8 cellular contexts compared by ENCODE assay signal in genomic region chr6:10954590-10955010, GRCh38.
DNase-seq lines count a peak whose midpoint lies in the region; ATAC-seq and TF ChIP-seq lines count a peak whose summit lies in the region.

No MANE protein-coding gene starts in this region.

- H4K8ac ChIP-seq in neuronal stem cell (ENCODE audit: low read depth, low read length): no peak overlapping the region

- peaks cover 3% of the 10 kb centered on the region for H3K27me3 ChIP-seq in CD4-positive, CD25-positive, alpha-beta regulatory T cell (ENCODE audit: control insufficient read depth, insufficient read depth, low read length)
- H3K27me3 ChIP-seq in OCI-LY3 (ENCODE audit: low read depth, low read length) (no peaks in the 10 kb centered on the region), fibroblast of lung (ENCODE audit: control insufficient read depth, insufficient read depth, low read length) (no peaks in the 10 kb centered on the region), neuronal stem cell (ENCODE audit: control insufficient read depth in 3 of 3, insufficient read depth in 3 of 3, low read depth in 1 of 3, low read length in 3 of 3) (no peaks in the 10 kb centered on the region), suprapubic skin (no peaks in the 10 kb centered on the region)

- peak; percentile 12 to 71 (median 18) for DNase-seq in CD4-positive, CD25-positive, alpha-beta regulatory T cell
- peak; percentile 77 for DNase-seq in activated T-cell treated with anti-CD3 and anti-CD28 coated beads, Interleukin-2, amount 50 U/mL, for 24 hours
- DNase-seq in fibroblast of lung (ENCODE audit: low read depth in 2 of 2): peak; percentile 68 to 75
- peak; percentile 77 for DNase-seq in neuronal stem cell (ENCODE audit: low spot score)
- DNase-seq in suprapubic skin (ENCODE audit: low spot score in 2 of 2): no peak

- TF ChIP-seq CTCF in OCI-LY3 (IDR thresholded peaks at IDR 0.05; ENCODE audit: low read depth, low read length) (peak; percentile 75), fibroblast of lung (conservative IDR thresholded peaks at IDR 0.05 in 1 of 2, IDR thresholded peaks at IDR 0.05 in 1 of 2; ENCODE audit: low read depth in 1 of 2, low read length in 2 of 2) (peak; percentile 55 to 85), suprapubic skin (IDR thresholded peaks at IDR 0.05) (peak; percentile 51 to 71)

- H3K4me1 ChIP-seq in CD4-positive, CD25-positive, alpha-beta regulatory T cell (ENCODE audit: control insufficient read depth, insufficient read depth, low read length, poor library complexity, severe bottlenecking): no peaks in the 10 kb centered on the region
- H3K4me1 ChIP-seq in OCI-LY3 (ENCODE audit: low read length) (no peaks in the 10 kb centered on the region), fibroblast of lung (ENCODE audit: control insufficient read depth, extremely low read depth, insufficient read depth, low read length) (peaks cover 5% of the 10 kb centered on the region), neuronal stem cell (ENCODE audit: control insufficient read depth in 2 of 2, insufficient read depth in 1 of 2, low read depth in 1 of 2, low read length in 2 of 2) (peaks cover 0 to 4% of the 10 kb centered on the region in 2 donors), suprapubic skin (no peaks in the 10 kb centered on the region)

- H3K9ac ChIP-seq in OCI-LY3 (ENCODE audit: low read length): no peak overlapping the region
- H3K9ac ChIP-seq in fibroblast of lung (ENCODE audit: insufficient read depth, low read length): no peak overlapping the region
- H3K9ac ChIP-seq in neuronal stem cell (ENCODE audit: low read depth, low read length, poor library complexity): no peak overlapping the region

- H3K4me2 ChIP-seq in OCI-LY3 (ENCODE audit: low read length) (peak overlapping the region; percentile 37), fibroblast of lung (ENCODE audit: extremely low read depth, insufficient read depth, low read length) (no peak overlapping the region), neuronal stem cell (ENCODE audit: insufficient read depth, low read length, poor library complexity, severe bottlenecking) (no peak overlapping the region)

- peaks cover 0 to 7% (median 0%) of the 10 kb centered on the region in 7 donors for H3K9me3 Mint-ChIP-seq in CD4-positive, CD25-positive, alpha-beta regulatory T cell
- no peaks in the 10 kb centered on the region for H3K9me3 Mint-ChIP-seq in activated T-cell treated with anti-CD3 and anti-CD28 coated beads, Interleukin-2, amount 50 U/mL, for 24 hours

- H3K36me3 Mint-ChIP-seq in CD4-positive, CD25-positive, alpha-beta regulatory T cell: no peaks in the 10 kb centered on the region
- H3K36me3 Mint-ChIP-seq in activated T-cell treated with anti-CD3 and anti-CD28 coated beads, Interleukin-2, amount 50 U/mL, for 24 hours (ENCODE audit: low read depth): no peaks in the 10 kb centered on the region

- H3K79me2 ChIP-seq in OCI-LY3 (ENCODE audit: low read length) (no peaks in the 10 kb centered on the region), fibroblast of lung (ENCODE audit: control insufficient read depth, insufficient read depth, low read length) (no peaks in the 10 kb centered on the region)

- H3K23ac ChIP-seq in neuronal stem cell (ENCODE audit: low read depth, low read length, poor library complexity): no peak overlapping the region

- no peak overlapping the region for H3K27ac Mint-ChIP-seq in CD4-positive, CD25-positive, alpha-beta regulatory T cell
- H3K27ac Mint-ChIP-seq in activated T-cell treated with anti-CD3 and anti-CD28 coated beads, Interleukin-2, amount 50 U/mL, for 24 hours: no peak overlapping the region

- peak in 1 of 2 donors; percentile 8 for ATAC-seq in CD4-positive, CD25-positive, alpha-beta regulatory T cell (ENCODE audit: low read depth in 2 of 2)
- peak; percentile 77 for ATAC-seq in GM19438 (IDR thresholded peaks at IDR 0.05; ENCODE audit: low read depth, unreplicated experiment)
- ATAC-seq in HG03571 (IDR thresholded peaks at IDR 0.05; ENCODE audit: unreplicated experiment): peak; percentile 86

- H2AK5ac ChIP-seq in neuronal stem cell (ENCODE audit: low read depth, low read length): no peak overlapping the region

- no peak overlapping the region for H2BK15ac ChIP-seq in neuronal stem cell (ENCODE audit: low read length)

- H3K27ac ChIP-seq in CD4-positive, CD25-positive, alpha-beta regulatory T cell (ENCODE audit: insufficient read depth, low read length, poor library complexity, severe bottlenecking): no peak overlapping the region
- H3K27ac ChIP-seq in OCI-LY3 (ENCODE audit: low read length): no peak overlapping the region
- H3K27ac ChIP-seq in fibroblast of lung (ENCODE audit: insufficient read depth, low read length): no peak overlapping the region
- no peak overlapping the region for H3K27ac ChIP-seq in neuronal stem cell (replicated peaks; ENCODE audit: low read length)
- no peak overlapping the region for H3K27ac ChIP-seq in suprapubic skin

- no peaks in the 10 kb centered on the region for H3K4me1 Mint-ChIP-seq in CD4-positive, CD25-positive, alpha-beta regulatory T cell
- no peaks in the 10 kb centered on the region for H3K4me1 Mint-ChIP-seq in activated T-cell treated with anti-CD3 and anti-CD28 coated beads, Interleukin-2, amount 50 U/mL, for 24 hours (ENCODE audit: low read depth)

- H3K4me3 ChIP-seq in CD4-positive, CD25-positive, alpha-beta regulatory T cell (ENCODE audit: low read depth, low read length): no peak overlapping the region
- H3K4me3 ChIP-seq in OCI-LY3 (ENCODE audit: low read length) (no peak overlapping the region), fibroblast of lung (replicated peaks in 1 of 4; ENCODE audit: control extremely low read depth in 1 of 4, insufficient read depth in 1 of 4, low read depth in 3 of 4, low read length in 4 of 4) (no peak overlapping the region), neuronal stem cell (ENCODE audit: low read length in 2 of 2) (no peak overlapping the region), suprapubic skin (no peak overlapping the region)

- H2AFZ ChIP-seq in OCI-LY3 (ENCODE audit: low read depth, low read length) (peak overlapping the region; percentile 89), fibroblast of lung (ENCODE audit: low read length) (no peak overlapping the region), neuronal stem cell (ENCODE audit: low read length) (peak overlapping the region; percentile 72)

- TF ChIP-seq POLR2A in suprapubic skin (IDR thresholded peaks at IDR 0.05): no peak

- H2BK12ac ChIP-seq in neuronal stem cell (ENCODE audit: low read length): no peak overlapping the region

- no peak overlapping the region for H3K4ac ChIP-seq in neuronal stem cell (ENCODE audit: low read length)

- peaks cover 14% of the 10 kb centered on the region for H3K27me3 Mint-ChIP-seq in CD4-positive, CD25-positive, alpha-beta regulatory T cell
- peaks cover 34% of the 10 kb centered on the region for H3K27me3 Mint-ChIP-seq in activated T-cell treated with anti-CD3 and anti-CD28 coated beads, Interleukin-2, amount 50 U/mL, for 24 hours

- H4K91ac ChIP-seq in neuronal stem cell (ENCODE audit: low read depth, low read length, poor library complexity): no peak overlapping the region

- H3K18ac ChIP-seq in neuronal stem cell (ENCODE audit: low read length): no peak overlapping the region

- no peak for TF ChIP-seq EP300 in suprapubic skin (IDR thresholded peaks at IDR 0.05)

- H3K14ac ChIP-seq in neuronal stem cell (ENCODE audit: low read length): no peak overlapping the region

- no CpG with 5 or more reads among the region's 15 CpGs for WGBS in neuronal stem cell (ENCODE audit: extremely low coverage in 2 of 2, insufficient read length in 2 of 2, insufficient replicate concordance in 1 of 2), 2 donors
- 39% methylated on average over 15 of the region's 15 CpGs for WGBS in suprapubic skin

- no peaks in the 10 kb centered on the region for H4K20me1 ChIP-seq in OCI-LY3 (ENCODE audit: insufficient read depth, low read length)
- H4K20me1 ChIP-seq in fibroblast of lung (ENCODE audit: control insufficient read depth, extremely low read depth, insufficient read depth, low read length): no peaks in the 10 kb centered on the region

- no peaks in the 10 kb centered on the region for H3K9me3 ChIP-seq in CD4-positive, CD25-positive, alpha-beta regulatory T cell (ENCODE audit: control insufficient read depth in 2 of 2, low read length in 2 of 2)
- H3K9me3 ChIP-seq in OCI-LY3 (ENCODE audit: insufficient read depth, low read length): no peaks in the 10 kb centered on the region
- H3K9me3 ChIP-seq in fibroblast of lung (ENCODE audit: control insufficient read depth, insufficient read depth, low read depth, low read length): no peaks in the 10 kb centered on the region
- no peaks in the 10 kb centered on the region for H3K9me3 ChIP-seq in neuronal stem cell (replicated peaks in 1 of 2; ENCODE audit: control insufficient read depth in 2 of 2, insufficient read depth in 1 of 2, low read depth in 1 of 2, low read length in 2 of 2)
- no peaks in the 10 kb centered on the region for H3K9me3 ChIP-seq in suprapubic skin

- no peaks in the 10 kb centered on the region for H3K79me1 ChIP-seq in neuronal stem cell (ENCODE audit: low read depth, low read length)

- no peak overlapping the region for H2BK120ac ChIP-seq in neuronal stem cell (ENCODE audit: low read depth, low read length)

- no peaks in the 10 kb centered on the region for H3K36me3 ChIP-seq in CD4-positive, CD25-positive, alpha-beta regulatory T cell (ENCODE audit: control insufficient read depth, insufficient read depth, low read length)
- no peaks in the 10 kb centered on the region for H3K36me3 ChIP-seq in OCI-LY3 (replicated peaks; ENCODE audit: low read depth, low read length)
- H3K36me3 ChIP-seq in fibroblast of lung (ENCODE audit: control insufficient read depth, insufficient read depth, low read length): no peaks in the 10 kb centered on the region
- no peaks in the 10 kb centered on the region for H3K36me3 ChIP-seq in neuronal stem cell (replicated peaks in 1 of 2; ENCODE audit: control insufficient read depth in 2 of 2, insufficient read depth in 2 of 2, low read length in 2 of 2)
- H3K36me3 ChIP-seq in suprapubic skin: no peaks in the 10 kb centered on the region

- H3K4me3 Mint-ChIP-seq in CD4-positive, CD25-positive, alpha-beta regulatory T cell: no peak overlapping the region
- no peak overlapping the region for H3K4me3 Mint-ChIP-seq in activated T-cell treated with anti-CD3 and anti-CD28 coated beads, Interleukin-2, amount 50 U/mL, for 24 hours

- H2BK5ac ChIP-seq in neuronal stem cell (ENCODE audit: low read length): no peak overlapping the region

Comparison
In these comparisons a context has a peak if more than half of its experiments do, and no peak if none do; other contexts are left out.
1. DNase-seq: peak in CD4-positive, CD25-positive, alpha-beta regulatory T cell (3 of 3), activated T-cell treated with anti-CD3 and anti-CD28 coated beads, Interleukin-2, amount 50 U/mL, for 24 hours (single experiment), fibroblast of lung (2 of 2) and neuronal stem cell (single experiment); none in suprapubic skin (0 of 2).
2. Peak in every context shown above with its lines, with median percentiles within 50 percentile points of each other: CTCF ChIP-seq.